16 cellular contexts compared by ENCODE assay signal in genomic region chr2:71719520-71720282, GRCh38.
A peak's percentile ranks its signal among the peaks of the same experiment; 100 is the strongest.
DNase-seq lines count a peak whose midpoint lies in the region; ATAC-seq and TF ChIP-seq lines count a peak whose summit lies in the region.
"Had no signal": no experiment of that assay in that cellular context is flagged by ENCODE, and none has a peak within 500 bp of the region (broad histone marks: within the 10 kb centered on the region; RNA-seq: fewer than 3 reads in every experiment).

No MANE protein-coding gene starts in this region.

- no peaks in the 10 kb centered on the region for H3K4me1 Mint-ChIP-seq in H9
- H3K4me1 Mint-ChIP-seq in neural progenitor cell = peaks cover 16% of the 10 kb centered on the region
- H3K4me1 Mint-ChIP-seq: CD4-positive, CD25-positive, alpha-beta regulatory T cell had no signal

- H3K18ac ChIP-seq in H9 (ENCODE audit: insufficient read length, low read depth, low read length) = no peak overlapping the region

- H3F3A ChIP-seq in neural progenitor cell (ENCODE audit: low read depth) = no peaks in the 10 kb centered on the region

- no peak overlapping the region for H2BK12ac ChIP-seq in H9 (ENCODE audit: insufficient read length, low read depth, low read length)

- H3K9ac ChIP-seq in BLaER1 (no peak overlapping the region), H9 (ENCODE audit: extremely low read depth, insufficient read length, low read length) (no peak overlapping the region), neural progenitor cell (no peak overlapping the region)

- no CpG with 5 or more reads among the region's 5 CpGs for WGBS in H9 (ENCODE audit: extremely low coverage, insufficient read length, low lambda C conversion rate)

- H2BK120ac ChIP-seq in H9 (ENCODE audit: low read depth, low read length, poor library complexity, severe bottlenecking) = no peak overlapping the region

- H3K36me3 ChIP-seq in BLaER1 (no peaks in the 10 kb centered on the region), neural progenitor cell (no peaks in the 10 kb centered on the region), thoracic aorta (no peaks in the 10 kb centered on the region)

- H3K27ac ChIP-seq in BLaER1 = peak overlapping the region; percentile 52
- H3K27ac ChIP-seq in H9 (ENCODE audit: insufficient read length, low read depth, low read length) = no peak overlapping the region
- no peak overlapping the region for H3K27ac ChIP-seq in neural progenitor cell
- H3K27ac ChIP-seq in thoracic aorta = peak overlapping the region; percentile 81 to 87

- no peak overlapping the region for H2AFZ ChIP-seq in H9 (ENCODE audit: low read length)
- no peak overlapping the region for H2AFZ ChIP-seq in neural progenitor cell (replicated peaks)

- H3K14ac ChIP-seq in H9 (ENCODE audit: insufficient read depth, low read length) = peak overlapping the region; percentile 57; the same call in 1 of the 2 replicates

- H3K27me3 Mint-ChIP-seq in H9 (ENCODE audit: low read depth) (peaks cover 6% of the 10 kb centered on the region), neural progenitor cell (ENCODE audit: insufficient read depth, low read depth) (peaks cover 3% of the 10 kb centered on the region)

- H3K36me3 Mint-ChIP-seq in H9 (ENCODE audit: insufficient read depth in 1 of 3, low read depth in 3 of 3) = peaks cover 0 to 2% (median 0%) of the 10 kb centered on the region in 3 experiments; a peak in 3 of 7 replicates
- no peaks in the 10 kb centered on the region for H3K36me3 Mint-ChIP-seq in neural progenitor cell
- H3K36me3 Mint-ChIP-seq: CD4-positive, CD25-positive, alpha-beta regulatory T cell had no signal

- TF ChIP-seq CTCF in H9 (conservative IDR thresholded peaks at IDR 0.05) (no peak), neural progenitor cell (IDR thresholded peaks at IDR 0.05) (no peak), thoracic aorta (IDR thresholded peaks at IDR 0.05) (no peak)

- ATAC-seq in thoracic aorta (ENCODE audit: insufficient number of reproducible peaks, low FRiP score, low read depth) (no peak), HG03354 (IDR thresholded peaks at IDR 0.05; ENCODE audit: poor library complexity, severe bottlenecking, unreplicated experiment) (no peak)

- H4K20me1 ChIP-seq in BLaER1 (no peaks in the 10 kb centered on the region), H9 (ENCODE audit: control insufficient read depth, insufficient read depth, insufficient read length) (no peaks in the 10 kb centered on the region), neural progenitor cell (ENCODE audit: low read depth) (no peaks in the 10 kb centered on the region)

- peaks cover 52% of the 10 kb centered on the region for H3K4me1 ChIP-seq in BLaER1
- H3K4me1 ChIP-seq in H9 (ENCODE audit: insufficient read depth, low read length) = no peaks in the 10 kb centered on the region
- H3K4me1 ChIP-seq in neural progenitor cell = peaks cover 11% of the 10 kb centered on the region
- H3K4me1 ChIP-seq in thoracic aorta (ENCODE audit: control insufficient read depth in 1 of 2, low read depth in 2 of 2) = peaks cover 56 to 81% of the 10 kb centered on the region in 2 donors

- DNase-seq in H9 (no peak), neural progenitor cell (ENCODE audit: low spot score) (no peak), thoracic aorta (ENCODE audit: low spot score) (no peak), HT-29 (ENCODE audit: low spot score) (no peak), DMS 273 treated with DMSO at 0.1 percent for 48 hours (lab: John Stamatoyannopoulos, UW) (no peak)
- DNase-seq: ACHN; AML-193; Caco-2; CD4-positive, CD25-positive, alpha-beta regulatory T cell; NCI-H1417 treated with DMSO at 0.1 percent for 48 hours; NCI-H1930; NCI-H446; NCI-H69; SHP77 treated with DMSO at 0.1 percent for 48 hours had no signal

- H3K4me3 Mint-ChIP-seq in H9 (no peak overlapping the region), neural progenitor cell (no peak overlapping the region)
- H3K4me3 Mint-ChIP-seq: CD4-positive, CD25-positive, alpha-beta regulatory T cell had no signal

- H3K23me2 ChIP-seq in H9 (ENCODE audit: insufficient read length, low read depth, low read length, poor library complexity, severe bottlenecking) = no peaks in the 10 kb centered on the region

- no peaks in the 10 kb centered on the region for H3K79me2 ChIP-seq in H9 (ENCODE audit: insufficient read depth, low read length)
- H3K79me2 ChIP-seq in neural progenitor cell (ENCODE audit: low read depth) = no peaks in the 10 kb centered on the region

- H3K56ac ChIP-seq in H9 (ENCODE audit: insufficient read length, low read depth, low read length) = no peak overlapping the region

- H4K8ac ChIP-seq in H9 (replicated peaks; ENCODE audit: insufficient read length, low read depth, low read length) = no peak overlapping the region

- H3K9me3 Mint-ChIP-seq in H9 (peaks cover 5 to 6% of the 10 kb centered on the region in 2 experiments; a peak in 4 of 5 replicates), neural progenitor cell (peaks cover 6% of the 10 kb centered on the region)

- H4K91ac ChIP-seq in H9 (ENCODE audit: insufficient read length, low read depth, low read length) = no peak overlapping the region

- H3K4ac ChIP-seq in H9 (ENCODE audit: low read depth, low read length) = no peak overlapping the region

- no peak overlapping the region for H2BK5ac ChIP-seq in H9 (ENCODE audit: insufficient read length, low read length)

- H3K23ac ChIP-seq in H9 (ENCODE audit: insufficient read length, low read depth, low read length) = no peak overlapping the region

- H3K4me2 ChIP-seq in BLaER1 = peak overlapping the region; percentile 94
- H3K4me2 ChIP-seq in H9 (ENCODE audit: insufficient read depth, insufficient read length, low read length) = no peak overlapping the region
- H3K4me2 ChIP-seq in neural progenitor cell = no peak overlapping the region

- no peak overlapping the region for H3T11ph ChIP-seq in H9 (ENCODE audit: low read length)

- no peaks in the 10 kb centered on the region for H3K79me1 ChIP-seq in H9 (ENCODE audit: insufficient read depth, low read depth, low read length, poor library complexity, severe bottlenecking)

- no peak overlapping the region; a peak in 1 of 7 replicates for H3K27ac Mint-ChIP-seq in H9
- peak overlapping the region; percentile 24 for H3K27ac Mint-ChIP-seq in neural progenitor cell
- H3K27ac Mint-ChIP-seq: CD4-positive, CD25-positive, alpha-beta regulatory T cell had no signal

- H4K5ac ChIP-seq in H9 (ENCODE audit: insufficient read length, low read depth, low read length) = no peak overlapping the region

- no peak overlapping the region for H2AK5ac ChIP-seq in H9 (ENCODE audit: insufficient read length, low read length)

- H3K4me3 ChIP-seq in BLaER1 = no peak overlapping the region
- no peak overlapping the region for H3K4me3 ChIP-seq in neural progenitor cell
- no peak overlapping the region for H3K4me3 ChIP-seq in thoracic aorta

- H3K9me3 ChIP-seq in BLaER1 (peaks cover 19% of the 10 kb centered on the region), H9 (ENCODE audit: control insufficient read depth, low read depth, low read length) (no peaks in the 10 kb centered on the region), neural progenitor cell (ENCODE audit: low read depth) (no peaks in the 10 kb centered on the region), thoracic aorta (no peaks in the 10 kb centered on the region)

- H3K27me3 ChIP-seq in BLaER1 (no peaks in the 10 kb centered on the region), H9 (ENCODE audit: insufficient read depth, low read length) (no peaks in the 10 kb centered on the region), neural progenitor cell (no peaks in the 10 kb centered on the region), thoracic aorta (replicated peaks; ENCODE audit: insufficient read depth) (no peaks in the 10 kb centered on the region)

- no peak overlapping the region for H2BK20ac ChIP-seq in H9 (ENCODE audit: low read depth, low read length, poor library complexity, severe bottlenecking)

- no peak overlapping the region for H2BK15ac ChIP-seq in H9 (ENCODE audit: low read depth, low read length)

Comparison
In these comparisons a context has a peak if more than half of its experiments do, and no peak if none do; other contexts are left out.
1. H3K27ac ChIP-seq: peak in BLaER1 (single experiment) and thoracic aorta (2 of 2); none in H9 (single experiment) and neural progenitor cell (single experiment).